22 cellular contexts compared by ENCODE assay signal in the genomic region with DNA sequence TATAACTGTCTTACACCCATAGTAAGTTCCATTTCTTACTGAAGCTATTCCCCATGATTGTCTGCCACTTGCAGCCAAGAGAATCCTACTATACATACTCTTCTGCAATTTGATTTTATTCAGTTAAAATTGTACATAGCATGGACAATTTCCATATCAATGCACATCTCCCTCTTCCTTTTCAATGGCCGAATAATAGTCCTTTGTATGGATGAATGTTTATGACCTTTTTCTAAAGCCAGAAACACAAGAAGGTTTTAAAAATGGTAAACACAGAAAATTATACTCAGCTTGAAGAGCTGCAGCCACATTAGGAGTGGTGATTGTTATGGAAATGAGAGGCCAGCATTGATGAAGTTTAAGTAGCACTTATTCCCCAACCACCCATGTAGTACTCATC.
"Had no signal": no experiment of that assay in that cellular context is flagged by ENCODE, and none has a peak within 500 bp of the region (broad histone marks: within the 10 kb centered on the region; RNA-seq: fewer than 3 reads in every experiment).

No MANE protein-coding gene starts in this region.

- H3K36me3 ChIP-seq: esophagus squamous epithelium, gastrocnemius medialis, heart right ventricle, left lung, lower lobe of right lung had no signal

- ATAC-seq: effector memory CD8-positive, alpha-beta T cell; esophagus mucosa; gastrocnemius medialis; heart right ventricle; left cardiac atrium; left lung; left ventricle myocardium superior; lower lobe of right lung; mucosa of descending colon; naive thymus-derived CD8-positive, alpha-beta T cell had no signal

- H3K27me3 ChIP-seq: gastrocnemius medialis, left lung had no signal

- H3K4me3 ChIP-seq: esophagus squamous epithelium, gastrocnemius medialis, heart right ventricle, left lung, lower lobe of right lung, mucosa of descending colon had no signal

- H3K9me3 ChIP-seq: esophagus squamous epithelium, gastrocnemius medialis, heart right ventricle, left lung, lower lobe of right lung, mucosa of descending colon had no signal

- H3K4me1 ChIP-seq: esophagus squamous epithelium, gastrocnemius medialis, heart right ventricle, left lung, lower lobe of right lung had no signal

- DNase-seq: cortex of kidney; effector CD8-positive, alpha-beta T cell; effector memory CD8-positive, alpha-beta T cell; endodermal cell; erythroblast; esophagus squamous epithelium; foreskin fibroblast; foreskin melanocyte; gastrocnemius medialis; glutamatergic neuron; head of caudate nucleus; heart right ventricle; hippocampal formation; left cardiac atrium; left lung; left ventricle myocardium superior; lower lobe of right lung; mesenchymal stem cell; mucosa of descending colon; naive B cell; naive thymus-derived CD8-positive, alpha-beta T cell had no signal
